In genomic region chr2:119338282-119338681, GRCh38 we compare ENCODE assay signal across 22 cellular contexts. TPM values are rescaled to one million over a fixed set of nuclear protein-coding genes. Genes with fewer than 3 reads are reported as not detected.
DNase-seq lines count a peak whose midpoint lies in the region; ATAC-seq and TF ChIP-seq lines count a peak whose summit lies in the region.
"Had no signal": no experiment of that assay in that cellular context is flagged by ENCODE, and none has a peak within 500 bp of the region (broad histone marks: within the 10 kb centered on the region; RNA-seq: fewer than 3 reads in every experiment).

No MANE protein-coding gene starts in this region.

- H3K36me3 Mint-ChIP-seq in activated B cell treated with CpG ODN at 0.5 μM for 24 hours (ENCODE audit: low read depth) (peaks cover 1% of the 10 kb centered on the region), natural killer cell (no peaks in the 10 kb centered on the region)

- DNase-seq in NCI-H2171 treated with DMSO at 0.1 percent for 48 hours (lab: John Stamatoyannopoulos, UW): peak; percentile 32
- no peak for DNase-seq in NCI-H2171 (lab: John Stamatoyannopoulos, UW)
- DNase-seq in Kasumi-1 (lab: John Stamatoyannopoulos, UW): peak; percentile 48 to 55
- no peak for DNase-seq in activated B cell treated with CpG ODN at 0.5 μM for 24 hours
- no peak for DNase-seq in natural killer cell
- no peak for DNase-seq in SIG-M5 (lab: John Stamatoyannopoulos, UW)
- DNase-seq in stimulated activated CD4-positive, alpha-beta T cell treated with anti-CD3 and anti-CD28 coated beads, Interleukin-2, amount 100 ng/mL, for 24 hours: no peak
- DNase-seq in amygdala (lab: John Stamatoyannopoulos, UW): no peak
- DNase-seq: activated CD4-positive, alpha-beta T cell treated with anti-CD3 and anti-CD28 coated beads for 1 hour; activated effector memory CD4-positive, alpha-beta T cell treated with anti-CD3 and anti-CD28 coated beads, Interleukin-2, amount 50 U/mL, for 16 hours; BE2C; DMS53; MM.1S; NCI-H2029; NK-92 treated with Interleukin-12 subunit alpha and Interleukin-12 subunit beta, amount 100 ng/mL, for 24 hours; posterior cingulate gyrus; stimulated activated CD4-positive, alpha-beta T cell treated with anti-CD3 and anti-CD28 coated beads, Interleukin-2, amount 100 ng/mL, for 48 hours; T-helper 2 cell had no signal

- TF ChIP-seq CTCF in activated B cell treated with CpG ODN at 0.5 μM for 24 hours (IDR thresholded peaks at IDR 0.05) (no peak), natural killer cell (IDR thresholded peaks at IDR 0.05) (no peak)

- CTCF ChIA-PET in activated B cell treated with CpG ODN at 0.5 μM for 24 hours (lab: Charles Lee): no interaction called here

- H3K4me1 Mint-ChIP-seq in activated B cell treated with CpG ODN at 0.5 μM for 24 hours (peaks cover 32% of the 10 kb centered on the region), natural killer cell (peaks cover 33 to 34% of the 10 kb centered on the region in 2 donors)
- H3K4me1 Mint-ChIP-seq: GM23338, nephron had no signal

- no peaks in the 10 kb centered on the region for H3K27me3 Mint-ChIP-seq in activated B cell treated with CpG ODN at 0.5 μM for 24 hours
- H3K27me3 Mint-ChIP-seq in natural killer cell (ENCODE audit: low read depth in 2 of 2): no peaks in the 10 kb centered on the region

- POLR2A ChIA-PET in activated B cell treated with CpG ODN at 0.5 μM for 24 hours (lab: Charles Lee): no interaction called here

- no peaks in the 10 kb centered on the region for H3K9me3 Mint-ChIP-seq in activated B cell treated with CpG ODN at 0.5 μM for 24 hours
- no peaks in the 10 kb centered on the region for H3K9me3 Mint-ChIP-seq in natural killer cell
- H3K9me3 Mint-ChIP-seq: GM23338, nephron had no signal

- ATAC-seq in activated B cell treated with CpG ODN at 0.5 μM for 24 hours (ENCODE audit: low read depth) (no peak), natural killer cell (no peak)
- ATAC-seq: GM23338, Right ventricle myocardium inferior had no signal

- H3K4me3 Mint-ChIP-seq in activated B cell treated with CpG ODN at 0.5 μM for 24 hours: no peak overlapping the region
- H3K4me3 Mint-ChIP-seq in natural killer cell: peak overlapping the region; percentile 59
- H3K4me3 Mint-ChIP-seq: GM23338, nephron had no signal

- peak overlapping the region; percentile 85 for H3K27ac Mint-ChIP-seq in activated B cell treated with CpG ODN at 0.5 μM for 24 hours
- H3K27ac Mint-ChIP-seq in natural killer cell: peak overlapping the region; percentile 89
- H3K27ac Mint-ChIP-seq: GM23338, nephron had no signal

- intact Hi-C loops in activated B cell treated with CpG ODN at 0.5 μM for 24 hours (cut with micrococcal nuclease): loop anchor here (2.0 kb wide), 1 partner anchor 29 kb away; the partner anchor contains the start of genes C2orf76 and DBI
- intact Hi-C loops in natural killer cell (cut with micrococcal nuclease): no loop called here

RNA-seq across cellular contexts. Expression of gene C2orf76, which starts 28.4 kb away (rescaled TPM):
- 10.0 and 11.0 TPM in 2 replicates for total RNA-seq in activated B cell treated with CpG ODN at 0.5 μM for 24 hours
- total RNA-seq in natural killer cell: 10 to 100 TPM; 14.1 to 21.9 (median 20.5) TPM
- total RNA-seq: ascending aorta had no signal

RNA-seq across cellular contexts. Expression of gene DBI, which starts 28.5 kb away (rescaled TPM):
- total RNA-seq in activated B cell treated with CpG ODN at 0.5 μM for 24 hours: 112 TPM in 2 replicates
- total RNA-seq in natural killer cell: 100 to 1,000 TPM in 1 of 3 donors, 10 to 100 TPM in 2; 85.1 to 109 (median 93.2) TPM

Comparison
In these comparisons a context has a peak if more than half of its experiments do, and no peak if none do; other contexts are left out.
1. DNase-seq: peak in NCI-H2171 treated with DMSO at 0.1 percent for 48 hours (single experiment) and Kasumi-1 (2 of 2); none in NCI-H2171 (single experiment), activated B cell treated with CpG ODN at 0.5 μM for 24 hours (single experiment), natural killer cell (single experiment), SIG-M5 (single experiment), stimulated activated CD4-positive, alpha-beta T cell treated with anti-CD3 and anti-CD28 coated beads, Interleukin-2, amount 100 ng/mL, for 24 hours (0 of 2) and amygdala (0 of 56).